Comparison of ENCODE assay signal across 1 cellular context in genomic region chr6:149052350-149053106, GRCh38.
TF ChIP-seq lines count a peak whose summit lies in the region.

No MANE protein-coding gene starts in this region.

TF ChIP-seq in GM23338, 12 proteins besides CTCF, POLR2A, EP300 and RAD21 (continued from another document):
- TF ChIP-seq ZNF462 (CRISPR knock-in tag; IDR thresholded peaks at IDR 0.05): no peak
- no peak for TF ChIP-seq JUNB (IDR thresholded peaks at IDR 0.05; ENCODE audit: unreplicated experiment)
- no peak for TF ChIP-seq NANOG (IDR thresholded peaks at IDR 0.05; ENCODE audit: borderline replicate concordance)
- no peak for TF ChIP-seq ETS1 (IDR thresholded peaks at IDR 0.05)
- TF ChIP-seq CREB1 (CRISPR knock-in tag; IDR thresholded peaks at IDR 0.05; ENCODE audit: low read depth): no peak
- no peak for TF ChIP-seq EZH2phosphoT487 (IDR thresholded peaks at IDR 0.05; ENCODE audit: unreplicated experiment)
- no peak for TF ChIP-seq REST (IDR thresholded peaks at IDR 0.05; ENCODE audit: unreplicated experiment)
- no peak for TF ChIP-seq EZH2 (IDR thresholded peaks at IDR 0.05; ENCODE audit: low read depth, unreplicated experiment)
- TF ChIP-seq STAT1 (IDR thresholded peaks at IDR 0.05; ENCODE audit: unreplicated experiment): no peak
- no peak for TF ChIP-seq ZNF331 (CRISPR knock-in tag; IDR thresholded peaks at IDR 0.05; ENCODE audit: low read depth)
